ENCODE assay signal across 1 cellular context in the genomic region with DNA sequence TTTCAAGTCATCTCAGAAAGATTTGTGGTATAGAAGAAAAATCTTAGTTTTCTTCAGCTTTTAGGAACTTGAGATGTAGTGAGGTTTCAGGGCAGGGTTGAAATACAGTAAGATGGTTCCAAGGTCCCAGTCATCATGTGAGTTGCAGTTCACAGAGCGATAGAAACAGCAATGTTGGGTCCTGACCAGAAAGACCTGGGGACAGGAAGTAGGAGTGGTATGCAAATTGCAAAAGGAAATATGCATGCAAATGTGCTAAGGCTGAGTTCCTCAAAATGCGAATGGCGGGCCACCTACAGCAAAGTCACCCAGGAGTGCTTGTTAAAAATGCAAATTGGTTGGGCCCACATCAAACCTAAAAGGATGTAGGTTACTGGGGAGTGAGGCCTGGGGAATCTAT.
TF ChIP-seq lines count a peak whose summit lies in the region.

No MANE protein-coding gene starts in this region.

TF ChIP-seq in GM12878, 131 proteins besides CTCF, POLR2A, EP300 and RAD21 (continued from another document):
- peak; percentile 20; the same call in 1 of the 2 replicates for TF ChIP-seq RUNX3 (IDR thresholded peaks at IDR 0.05; ENCODE audit: low read length)
TF ChIP-seq in GM12878: peak in this region for 4.
